ENCODE assay signal across 12 cellular contexts in the genomic region with DNA sequence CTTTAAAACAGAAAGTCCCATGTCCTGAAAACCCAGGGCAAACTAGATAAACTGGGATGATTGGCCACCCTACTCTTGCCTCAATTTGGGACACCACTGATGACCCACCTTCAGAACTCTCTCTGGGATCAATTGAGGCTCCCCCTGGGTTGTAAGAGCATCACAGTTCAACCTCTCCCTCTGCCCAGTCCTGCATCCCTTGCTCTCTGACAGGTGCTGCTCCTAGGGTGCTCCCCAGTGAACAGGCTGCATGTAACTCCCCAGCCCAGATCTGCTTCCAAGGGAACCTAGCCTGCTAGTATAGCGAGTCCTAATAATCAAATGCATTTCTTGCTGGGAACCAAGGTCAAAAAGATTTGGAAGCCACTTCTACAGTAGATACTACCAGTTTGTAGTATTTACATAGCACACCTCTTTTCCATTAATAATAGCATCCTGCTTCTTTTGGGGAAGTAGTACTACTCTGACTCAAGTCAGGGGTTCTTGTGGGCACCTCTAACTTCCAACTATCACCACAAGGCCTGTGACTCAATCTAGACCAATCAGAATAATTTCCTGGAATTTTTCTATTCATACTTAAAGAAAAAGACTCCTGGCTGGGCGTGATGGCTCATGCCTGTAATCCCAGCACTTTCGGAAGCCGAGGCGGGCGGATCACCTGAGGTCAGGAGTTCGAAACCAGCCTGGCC. TPM values are rescaled to one million over a fixed set of nuclear protein-coding genes. Genes with fewer than 3 reads are reported as not detected.
A peak's percentile ranks its signal among the peaks of the same experiment; 100 is the strongest.
DNase-seq lines count a peak whose midpoint lies in the region; ATAC-seq lines count a peak whose summit lies in the region.
"Had no signal": no experiment of that assay in that cellular context is flagged by ENCODE, and none has a peak within 500 bp of the region (broad histone marks: within the 10 kb centered on the region; RNA-seq: fewer than 3 reads in every experiment).

No MANE protein-coding gene starts in this region.

- no peak overlapping the region for H3K27ac Mint-ChIP-seq in activated CD4-positive, alpha-beta T cell treated with anti-CD3 and anti-CD28 coated beads for 36 hours
- H3K27ac Mint-ChIP-seq: T-cell had no signal

- in situ Hi-C loops in HAP-1 (cut with MboI; ENCODE audit: low sequenced_read_pairs) = no loop called here

- no peaks in the 10 kb centered on the region for H3K36me3 ChIP-seq in HAP-1 (replicated peaks)
- H3K36me3 ChIP-seq: stomach had no signal

- POLR2A ChIA-PET in activated CD4-positive, alpha-beta T cell treated with anti-CD3 and anti-CD28 coated beads for 36 hours (lab: Charles Lee) = interaction anchor here (0.7 kb wide), 1 partner anchor 406 kb away, joined by 7 read pairs; no protein-coding TSS in a partner anchor

- no peak overlapping the region for H3K4me3 ChIP-seq in HAP-1
- H3K4me3 ChIP-seq: stomach had no signal

- H3K36me3 Mint-ChIP-seq in activated CD4-positive, alpha-beta T cell treated with anti-CD3 and anti-CD28 coated beads for 36 hours (ENCODE audit: low read depth) = no peaks in the 10 kb centered on the region
- H3K36me3 Mint-ChIP-seq: T-cell had no signal

- no peaks in the 10 kb centered on the region for H3K9me3 Mint-ChIP-seq in activated CD4-positive, alpha-beta T cell treated with anti-CD3 and anti-CD28 coated beads for 36 hours (ENCODE audit: low read depth)
- H3K9me3 Mint-ChIP-seq: T-cell had no signal

- no peak overlapping the region for H3K4me3 Mint-ChIP-seq in activated CD4-positive, alpha-beta T cell treated with anti-CD3 and anti-CD28 coated beads for 36 hours
- H3K4me3 Mint-ChIP-seq: T-cell had no signal

- peak; percentile 22 for DNase-seq in activated CD4-positive, alpha-beta T cell treated with anti-CD3 and anti-CD28 coated beads for 36 hours
- DNase-seq in activated CD4-positive, alpha-beta T cell treated with anti-CD3 and anti-CD28 coated beads for 1 hour = no peak
- DNase-seq in RKO (ENCODE audit: low spot score) = peak; percentile 34
- peak; percentile 47 for DNase-seq in mesenteric fat pad (ENCODE audit: low spot score)
- DNase-seq in NCI-H748 treated with DMSO at 0.1 percent for 48 hours (lab: John Stamatoyannopoulos, UW) = no peak
- no peak for DNase-seq in SW480 (ENCODE audit: low spot score)
- no peak for DNase-seq in HAP-1 (ENCODE audit: low spot score in 2 of 2)
- DNase-seq: DMS 273 treated with DMSO at 0.1 percent for 48 hours, stomach, T-cell had no signal

- H3K27me3 ChIP-seq in HAP-1 (ENCODE audit: low read depth) = no peaks in the 10 kb centered on the region
- H3K27me3 ChIP-seq: stomach had no signal

- ATAC-seq in activated CD4-positive, alpha-beta T cell treated with anti-CD3 and anti-CD28 coated beads for 36 hours = peak; percentile 74
- peak; percentile 40 for ATAC-seq in HG02885 (IDR thresholded peaks at IDR 0.05; ENCODE audit: poor library complexity, unreplicated experiment)
- ATAC-seq: T-cell had no signal

- peaks cover 7% of the 10 kb centered on the region for H3K4me1 Mint-ChIP-seq in activated CD4-positive, alpha-beta T cell treated with anti-CD3 and anti-CD28 coated beads for 36 hours
- H3K4me1 Mint-ChIP-seq: T-cell had no signal

- intact Hi-C loops in activated CD4-positive, alpha-beta T cell treated with anti-CD3 and anti-CD28 coated beads for 36 hours (cut with DNase I, micrococcal nuclease) = loop anchor here in 1 of 2 experiments (5.0 kb wide), 1 partner anchor 44 kb away; a partner anchor contains a TSS

- H3K27me3 Mint-ChIP-seq in activated CD4-positive, alpha-beta T cell treated with anti-CD3 and anti-CD28 coated beads for 36 hours = no peaks in the 10 kb centered on the region
- H3K27me3 Mint-ChIP-seq: T-cell had no signal

- H3K9me3 ChIP-seq in HAP-1 = no peaks in the 10 kb centered on the region
- H3K9me3 ChIP-seq: stomach had no signal

- H3K4me1 ChIP-seq in HAP-1 = no peaks in the 10 kb centered on the region
- H3K4me1 ChIP-seq: stomach had no signal

- CTCF ChIA-PET in activated CD4-positive, alpha-beta T cell treated with anti-CD3 and anti-CD28 coated beads for 36 hours (lab: Charles Lee) = no interaction called here

RNA-seq across cellular contexts. Expression of a gene that starts 42.1 kb away (rescaled TPM):
- total RNA-seq in activated CD4-positive, alpha-beta T cell treated with anti-CD3 and anti-CD28 coated beads for 36 hours = 1 to 10 TPM; 1.3 to 1.9 TPM
- not detected for total RNA-seq in mesenteric fat pad
- total RNA-seq: NCI-H460 had no signal

RNA-seq across cellular contexts. Expression of a gene that starts 44.1 kb away (rescaled TPM):
- 10 to 100 TPM; 44.0 to 44.9 TPM for total RNA-seq in activated CD4-positive, alpha-beta T cell treated with anti-CD3 and anti-CD28 coated beads for 36 hours
- 32.1 TPM for total RNA-seq in mesenteric fat pad

Comparison
In these comparisons a context has a peak if more than half of its experiments do, and no peak if none do; other contexts are left out.
1. DNase-seq: peak in activated CD4-positive, alpha-beta T cell treated with anti-CD3 and anti-CD28 coated beads for 36 hours (single experiment), RKO (single experiment) and mesenteric fat pad (single experiment); none in activated CD4-positive, alpha-beta T cell treated with anti-CD3 and anti-CD28 coated beads for 1 hour (single experiment), NCI-H748 treated with DMSO at 0.1 percent for 48 hours (single experiment), SW480 (single experiment) and HAP-1 (0 of 2).